In the genomic region with DNA sequence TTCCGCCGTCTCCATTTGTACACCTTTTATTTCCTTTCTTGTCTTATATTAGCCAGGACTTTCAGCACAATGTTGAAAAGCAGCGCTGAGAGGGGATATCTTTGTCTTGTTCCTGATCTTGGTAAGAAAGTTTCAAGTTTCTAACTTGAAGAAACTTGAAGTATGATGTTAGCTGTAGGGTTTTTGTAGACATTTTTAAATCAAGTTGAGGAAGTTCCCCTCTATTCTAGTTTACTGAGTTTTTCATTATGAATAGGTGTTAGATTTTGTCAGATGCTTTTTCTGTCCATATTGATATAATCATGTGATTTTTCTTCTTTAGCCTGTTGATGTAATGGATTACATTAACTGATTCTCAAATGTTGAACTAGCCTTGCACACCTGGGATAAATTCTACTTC, we compare ENCODE assay signal across 20 cellular contexts.
DNase-seq lines count a peak whose midpoint lies in the region; ATAC-seq and TF ChIP-seq lines count a peak whose summit lies in the region.
"Had no signal": no experiment of that assay in that cellular context is flagged by ENCODE, and none has a peak within 500 bp of the region (broad histone marks: within the 10 kb centered on the region; RNA-seq: fewer than 3 reads in every experiment).

No MANE protein-coding gene starts in this region.

- H3K27me3 ChIP-seq in GM06990 (replicated peaks; ENCODE audit: control insufficient read depth, insufficient read depth, low read length), result no peaks in the 10 kb centered on the region
- H3K27me3 ChIP-seq: BLaER1 treated with 17β-estradiol and CSF1 and Interleukin-3, amounts not matched to agents 10 nM and 100 nM; heart left ventricle had no signal

- no peak for TF ChIP-seq CTCF in GM06990 (IDR thresholded peaks at IDR 0.05; ENCODE audit: insufficient read depth, low read length, poor library complexity, severe bottlenecking)

- ATAC-seq in GM18868 (IDR thresholded peaks at IDR 0.05; ENCODE audit: unreplicated experiment) (peak; percentile 57), GM21576 (IDR thresholded peaks at IDR 0.05; ENCODE audit: unreplicated experiment) (peak; percentile 51), HG03175 (IDR thresholded peaks at IDR 0.05; ENCODE audit: unreplicated experiment) (peak; percentile 37), GM18505 (IDR thresholded peaks at IDR 0.05; ENCODE audit: unreplicated experiment) (no peak)
- ATAC-seq in activated naive CD8-positive, alpha-beta T cell treated with anti-CD3 and anti-CD28 coated beads, Interleukin-2, amount 50 U/mL, for 24 hours, result no peak
- ATAC-seq: heart left ventricle had no signal

- H3K4me3 Mint-ChIP-seq in activated naive CD8-positive, alpha-beta T cell treated with anti-CD3 and anti-CD28 coated beads, Interleukin-2, amount 50 U/mL, for 24 hours, result no peak overlapping the region
- H3K4me3 Mint-ChIP-seq: activated naive CD4-positive, alpha-beta T cell treated with anti-CD3 and anti-CD28 coated beads, Interleukin-2, amount 50 U/mL, for 24 hours; H9 had no signal

- H3K4me1 Mint-ChIP-seq in activated naive CD8-positive, alpha-beta T cell treated with anti-CD3 and anti-CD28 coated beads, Interleukin-2, amount 50 U/mL, for 24 hours, result no peaks in the 10 kb centered on the region
- H3K4me1 Mint-ChIP-seq: activated naive CD4-positive, alpha-beta T cell treated with anti-CD3 and anti-CD28 coated beads, Interleukin-2, amount 50 U/mL, for 24 hours had no signal

- no peaks in the 10 kb centered on the region for H3K36me3 ChIP-seq in GM06990 (ENCODE audit: control insufficient read depth, insufficient read depth, low read length)
- H3K36me3 ChIP-seq: BLaER1 treated with 17β-estradiol and CSF1 and Interleukin-3, amounts not matched to agents 10 nM and 100 nM; heart left ventricle; thoracic aorta had no signal

- no peaks in the 10 kb centered on the region for H3K36me3 Mint-ChIP-seq in activated naive CD8-positive, alpha-beta T cell treated with anti-CD3 and anti-CD28 coated beads, Interleukin-2, amount 50 U/mL, for 24 hours (ENCODE audit: low read depth)
- H3K36me3 Mint-ChIP-seq: activated naive CD4-positive, alpha-beta T cell treated with anti-CD3 and anti-CD28 coated beads, Interleukin-2, amount 50 U/mL, for 24 hours had no signal

- no peak for TF ChIP-seq POLR2A in GM18505 (IDR thresholded peaks at IDR 0.05; ENCODE audit: borderline replicate concordance, extremely low read depth, insufficient read depth, insufficient read length)

- no peaks in the 10 kb centered on the region for H3K9me3 Mint-ChIP-seq in activated naive CD8-positive, alpha-beta T cell treated with anti-CD3 and anti-CD28 coated beads, Interleukin-2, amount 50 U/mL, for 24 hours
- H3K9me3 Mint-ChIP-seq: activated naive CD4-positive, alpha-beta T cell treated with anti-CD3 and anti-CD28 coated beads, Interleukin-2, amount 50 U/mL, for 24 hours; H9 had no signal

- H3K27ac Mint-ChIP-seq in activated naive CD8-positive, alpha-beta T cell treated with anti-CD3 and anti-CD28 coated beads, Interleukin-2, amount 50 U/mL, for 24 hours, result no peak overlapping the region
- H3K27ac Mint-ChIP-seq: activated naive CD4-positive, alpha-beta T cell treated with anti-CD3 and anti-CD28 coated beads, Interleukin-2, amount 50 U/mL, for 24 hours; H9 had no signal

- peak; percentile 32 for DNase-seq in GM06990 (ENCODE audit: extremely low read depth, insufficient read length)
- no peak for DNase-seq in activated CD4-positive, alpha-beta T cell treated with anti-CD3 and anti-CD28 coated beads for 4 hours
- DNase-seq in NK-92 treated with Interleukin-12 subunit alpha and Interleukin-12 subunit beta, amount 100 ng/mL, for 24 hours (lab: John Stamatoyannopoulos, UW), result no peak
- DNase-seq in activated naive CD8-positive, alpha-beta T cell treated with anti-CD3 and anti-CD28 coated beads, Interleukin-2, amount 50 U/mL, for 24 hours, result no peak
- DNase-seq: activated CD4-positive, alpha-beta T cell treated with anti-CD3 and anti-CD28 coated beads, Interleukin-2, amount 50 U/mL, for 1 hour; H9; heart left ventricle; MV-4-11; NCI-H2081; NCI-H510A treated with DMSO at 0.1 percent for 48 hours; nucleus accumbens; stimulated activated CD4-positive, alpha-beta T cell treated with anti-CD3 and anti-CD28 coated beads, Interleukin-12 subunit alpha, Interleukin-12 subunit beta, amount 100 ng/mL, for 4 hours; SW 1271 had no signal

- H3K27me3 Mint-ChIP-seq in activated naive CD8-positive, alpha-beta T cell treated with anti-CD3 and anti-CD28 coated beads, Interleukin-2, amount 50 U/mL, for 24 hours, result no peaks in the 10 kb centered on the region

- no peak overlapping the region for H3K4me3 ChIP-seq in GM06990 (replicated peaks; ENCODE audit: low read depth, low read length)
- H3K4me3 ChIP-seq: BLaER1 treated with 17β-estradiol and CSF1 and Interleukin-3, amounts not matched to agents 10 nM and 100 nM; heart left ventricle; thoracic aorta had no signal

Comparison
In these comparisons a context has a peak if more than half of its experiments do, and no peak if none do; other contexts are left out.
1. ATAC-seq: peak in GM18868 (single experiment), GM21576 (single experiment) and HG03175 (single experiment); none in GM18505 (single experiment) and activated naive CD8-positive, alpha-beta T cell treated with anti-CD3 and anti-CD28 coated beads, Interleukin-2, amount 50 U/mL, for 24 hours (single experiment).